In the genomic region with DNA sequence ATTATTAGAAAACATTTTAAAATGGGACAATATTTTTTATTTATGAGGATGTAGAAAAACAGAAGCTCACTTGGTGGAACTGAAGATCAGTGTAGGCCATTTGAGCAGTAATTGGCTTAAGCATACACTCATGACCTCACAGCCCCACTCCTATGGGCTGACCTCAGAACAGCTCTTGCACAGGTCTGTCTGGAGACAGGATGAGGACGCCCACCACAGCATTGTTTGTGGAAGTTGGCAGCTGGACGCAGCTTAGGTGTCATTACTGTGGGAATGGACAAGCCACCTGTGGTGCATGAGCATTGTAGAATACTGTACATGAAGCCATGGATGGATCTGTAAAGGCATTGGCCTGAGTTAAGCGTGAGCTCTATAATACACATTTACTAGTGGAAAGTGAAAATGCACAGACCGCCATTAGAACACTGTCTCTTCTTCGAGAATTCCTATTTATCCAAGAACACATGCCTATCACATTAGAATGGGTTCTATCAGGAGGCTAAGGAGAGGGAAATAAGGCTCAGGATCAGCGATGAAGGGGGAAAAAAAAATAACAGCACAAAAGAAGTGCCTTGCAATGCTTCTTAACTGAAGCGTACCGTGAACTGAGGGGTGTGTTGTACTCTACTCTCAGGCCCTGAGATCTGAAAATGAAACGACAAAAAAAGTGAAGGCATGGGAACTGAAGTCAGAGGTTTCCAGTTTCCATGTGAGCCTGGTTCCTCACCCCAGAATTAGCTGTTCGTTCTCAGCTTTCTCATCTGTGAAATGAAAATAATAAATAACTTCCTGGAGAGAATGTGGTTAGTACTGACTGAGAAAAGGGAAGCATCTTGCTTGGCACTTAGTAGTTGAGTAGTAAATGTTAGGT, we compare ENCODE assay signal across 15 cellular contexts. TPM values are rescaled to one million over a fixed set of nuclear protein-coding genes. Genes with fewer than 3 reads are reported as not detected.
DNase-seq lines count a peak whose midpoint lies in the region; ATAC-seq, FAIRE-seq and TF ChIP-seq lines count a peak whose summit lies in the region.
"Had no signal": no experiment of that assay in that cellular context is flagged by ENCODE, and none has a peak within 500 bp of the region (broad histone marks: within the 10 kb centered on the region; RNA-seq: fewer than 3 reads in every experiment).

No MANE protein-coding gene starts in this region.

- peaks cover 0 to 9% (median 1%) of the 10 kb centered on the region in 5 donors for H3K27me3 Mint-ChIP-seq in naive thymus-derived CD8-positive, alpha-beta T cell

- H3K27ac Mint-ChIP-seq in naive thymus-derived CD8-positive, alpha-beta T cell: no peak overlapping the region
- H3K27ac Mint-ChIP-seq: T-helper 2 cell treated with Interferon-gamma antibody and Interleukin-4, amounts not matched to agents 5 μg/mL and 100 μg/mL, for 36 hours had no signal

- no peak for TF ChIP-seq POLR2A in GM12891 (IDR thresholded peaks at IDR 0.05; ENCODE audit: low read depth, low read length)

- FAIRE-seq in GM12891 (lab: Jason Lieb, UNC): peak; percentile 94

- no peaks in the 10 kb centered on the region for H3K9me3 Mint-ChIP-seq in naive thymus-derived CD8-positive, alpha-beta T cell
- H3K9me3 Mint-ChIP-seq: T-helper 2 cell treated with Interferon-gamma antibody and Interleukin-4, amounts not matched to agents 5 μg/mL and 100 μg/mL, for 36 hours had no signal

- H3K4me3 Mint-ChIP-seq in naive thymus-derived CD8-positive, alpha-beta T cell: no peak overlapping the region
- H3K4me3 Mint-ChIP-seq: T-helper 2 cell treated with Interferon-gamma antibody and Interleukin-4, amounts not matched to agents 5 μg/mL and 100 μg/mL, for 36 hours had no signal

- H3K4me1 Mint-ChIP-seq in naive thymus-derived CD8-positive, alpha-beta T cell: peaks cover 0 to 5% (median 0%) of the 10 kb centered on the region in 4 donors

- DNase-seq in GM12891 (ENCODE audit: insufficient read length, low spot score) (peak; percentile 30), pons (ENCODE audit: low spot score) (no peak), COLO668 (lab: John Stamatoyannopoulos, UW; ENCODE audit: unreplicated experiment) (no peak)
- no peak for DNase-seq in naive thymus-derived CD8-positive, alpha-beta T cell
- DNase-seq in activated CD4-positive, CD25-positive, alpha-beta regulatory T cell treated with anti-CD3 and anti-CD28 coated beads, Interleukin-2, amount 50 U/mL, for 72 hours: no peak
- DNase-seq: BE2C, head of caudate nucleus, mammary epithelial cell, NCI-H1048, upper lobe of left lung had no signal

- POLR2A ChIA-PET in naive thymus-derived CD8-positive, alpha-beta T cell (lab: Charles Lee): no interaction called here

- H3K36me3 Mint-ChIP-seq in naive thymus-derived CD8-positive, alpha-beta T cell: no peaks in the 10 kb centered on the region

- ATAC-seq in GM19372 (IDR thresholded peaks at IDR 0.05; ENCODE audit: low read depth, unreplicated experiment) (peak; percentile 78), HG02798 (IDR thresholded peaks at IDR 0.05; ENCODE audit: poor library complexity, unreplicated experiment) (peak; percentile 88), HG03520 (IDR thresholded peaks at IDR 0.05; ENCODE audit: unreplicated experiment) (peak; percentile 79)
- no peak for ATAC-seq in naive thymus-derived CD8-positive, alpha-beta T cell

TF ChIP-seq in GM12891, 5 proteins besides CTCF, POLR2A, EP300 and RAD21:
- TF ChIP-seq SPI1 (IDR thresholded peaks at IDR 0.05; ENCODE audit: low read depth, low read length) (peak; percentile 56), POU2F2 (IDR thresholded peaks at IDR 0.05; ENCODE audit: low read depth, low read length) (no peak)

RNA-seq across cellular contexts. Expression of a gene that starts 33.6 kb away (rescaled TPM):
- 1.0 TPM for polyA plus RNA-seq in GM12891 (2012; ENCODE audit: low read depth, missing spikeins)
- not detected for total RNA-seq in naive thymus-derived CD8-positive, alpha-beta T cell
- polyA plus RNA-seq in naive thymus-derived CD8-positive, alpha-beta T cell: not detected
- total RNA-seq: mammary epithelial cell, renal cortical epithelial cell had no signal
- polyA plus RNA-seq: mammary epithelial cell had no signal

Comparison
In these comparisons a context has a peak if more than half of its experiments do, and no peak if none do; other contexts are left out.
1. ATAC-seq: peak in GM19372 (single experiment), HG02798 (single experiment) and HG03520 (single experiment); none in naive thymus-derived CD8-positive, alpha-beta T cell (0 of 2).